Comparison of ENCODE assay signal across 18 cellular contexts in genomic region chrX:20740443-20740842, GRCh38.
DNase-seq lines count a peak whose midpoint lies in the region; ATAC-seq, FAIRE-seq and TF ChIP-seq lines count a peak whose summit lies in the region.
"Had no signal": no experiment of that assay in that cellular context is flagged by ENCODE, and none has a peak within 500 bp of the region (broad histone marks: within the 10 kb centered on the region; RNA-seq: fewer than 3 reads in every experiment).

No MANE protein-coding gene starts in this region.

- H3K4me2 ChIP-seq in H9 (ENCODE audit: insufficient read depth, insufficient read length, low read length) (no peak overlapping the region), astrocyte (ENCODE audit: low read length) (no peak overlapping the region), mesendoderm (ENCODE audit: low read length) (no peak overlapping the region)
- H3K4me2 ChIP-seq: A549, SK-N-SH had no signal

- H3K9ac ChIP-seq in H9 (ENCODE audit: extremely low read depth, insufficient read length, low read length) (no peak overlapping the region), astrocyte (ENCODE audit: low read length) (no peak overlapping the region), mesendoderm (ENCODE audit: low read length) (no peak overlapping the region)
- H3K9ac ChIP-seq: SK-N-SH had no signal

- H4K20me1 ChIP-seq in H9 (ENCODE audit: control insufficient read depth, insufficient read depth, insufficient read length): no peaks in the 10 kb centered on the region
- H4K20me1 ChIP-seq in astrocyte (ENCODE audit: insufficient read depth, low read length): no peaks in the 10 kb centered on the region

- H2AK5ac ChIP-seq in H9 (ENCODE audit: insufficient read length, low read length) (no peak overlapping the region), mesendoderm (ENCODE audit: low read length) (no peak overlapping the region)

- H3K4ac ChIP-seq in H9 (ENCODE audit: low read depth, low read length): no peak overlapping the region
- no peak overlapping the region for H3K4ac ChIP-seq in mesendoderm (ENCODE audit: low read depth, low read length)

- no peak overlapping the region for H3K18ac ChIP-seq in H9 (ENCODE audit: insufficient read length, low read depth, low read length)
- H3K18ac ChIP-seq in mesendoderm (ENCODE audit: low read length): no peak overlapping the region

- H3K9me3 Mint-ChIP-seq in H9 (peaks cover 0 to 35% of the 10 kb centered on the region in 2 experiments; a peak in 3 of 5 replicates), astrocyte (ENCODE audit: unreplicated experiment) (no peaks in the 10 kb centered on the region)
- H3K9me3 Mint-ChIP-seq in activated CD4-positive, alpha-beta memory T cell treated with anti-CD3 and anti-CD28 coated beads for 36 hours: no peaks in the 10 kb centered on the region

- H3K79me2 ChIP-seq in H9 (ENCODE audit: insufficient read depth, low read length) (no peaks in the 10 kb centered on the region), astrocyte (ENCODE audit: insufficient read depth, low read length) (no peaks in the 10 kb centered on the region), mesendoderm (ENCODE audit: control insufficient read depth, insufficient read depth, low read length) (no peaks in the 10 kb centered on the region)

- DNase-seq in NCI-H82 (lab: John Stamatoyannopoulos, UW): peak; percentile 5
- DNase-seq in NCI-H82 treated with DMSO at 0.1 percent for 48 hours (lab: John Stamatoyannopoulos, UW; ENCODE audit: unreplicated experiment): no peak
- DNase-seq in H9: no peak
- no peak for DNase-seq in astrocyte (ENCODE audit: low read depth)
- peak; percentile 22 for DNase-seq in mesendoderm
- no peak for DNase-seq in effector memory CD4-positive, alpha-beta T cell
- DNase-seq in activated CD4-positive, alpha-beta memory T cell treated with anti-CD3 and anti-CD28 coated beads for 36 hours: no peak
- DNase-seq: C1 segment of cervical spinal cord, MM.1S, NCI-H1092, NCI-H1694, NCI-H2081 treated with DMSO at 0.1 percent for 48 hours, NCI-H226, NCI-H524 treated with DMSO at 0.1 percent for 48 hours, SHP77, SK-N-SH had no signal

- peaks cover 5 to 9% of the 10 kb centered on the region in 2 experiments; a peak in 3 of 4 replicates for H3K4me1 Mint-ChIP-seq in H9
- no peaks in the 10 kb centered on the region for H3K4me1 Mint-ChIP-seq in astrocyte (ENCODE audit: low read depth, unreplicated experiment)
- no peaks in the 10 kb centered on the region for H3K4me1 Mint-ChIP-seq in activated CD4-positive, alpha-beta memory T cell treated with anti-CD3 and anti-CD28 coated beads for 36 hours (ENCODE audit: low read depth)

- H3K27ac ChIP-seq in H9 (ENCODE audit: insufficient read length, low read depth, low read length) (no peak overlapping the region), astrocyte (ENCODE audit: low read depth, low read length) (no peak overlapping the region), mesendoderm (ENCODE audit: low read depth, low read length) (no peak overlapping the region)
- no peak overlapping the region for H3K27ac ChIP-seq in effector memory CD4-positive, alpha-beta T cell (ENCODE audit: insufficient read depth, low read length, poor library complexity, severe bottlenecking)
- H3K27ac ChIP-seq: A549 had no signal

- no peak overlapping the region for H4K5ac ChIP-seq in H9 (ENCODE audit: insufficient read length, low read depth, low read length)
- H4K5ac ChIP-seq in mesendoderm (ENCODE audit: low read length): no peak overlapping the region

- TF ChIP-seq CTCF in H9 (conservative IDR thresholded peaks at IDR 0.05) (peak; percentile 72), astrocyte (IDR thresholded peaks at IDR 0.05; ENCODE audit: insufficient read depth, low read depth, low read length) (no peak)

- CTCF ChIA-PET in activated CD4-positive, alpha-beta memory T cell treated with anti-CD3 and anti-CD28 coated beads for 36 hours (lab: Charles Lee): no interaction called here

- H3K36me3 Mint-ChIP-seq in H9 (ENCODE audit: insufficient read depth in 1 of 3, low read depth in 3 of 3): no peaks in the 10 kb centered on the region; a peak in 1 of 7 replicates
- H3K36me3 Mint-ChIP-seq in astrocyte (ENCODE audit: low read depth, unreplicated experiment): no peaks in the 10 kb centered on the region
- H3K36me3 Mint-ChIP-seq in activated CD4-positive, alpha-beta memory T cell treated with anti-CD3 and anti-CD28 coated beads for 36 hours: no peaks in the 10 kb centered on the region

- no peak for ATAC-seq in GM19463 (IDR thresholded peaks at IDR 0.05; ENCODE audit: unreplicated experiment)
- ATAC-seq: A549 had no signal

- H2BK5ac ChIP-seq in H9 (ENCODE audit: insufficient read length, low read length) (no peak overlapping the region), mesendoderm (ENCODE audit: low read length) (no peak overlapping the region)

- H3K4me3 ChIP-seq in astrocyte (ENCODE audit: insufficient read depth, low read depth, low read length): no peak overlapping the region
- H3K4me3 ChIP-seq in mesendoderm (ENCODE audit: low read length): no peak overlapping the region
- no peak overlapping the region for H3K4me3 ChIP-seq in effector memory CD4-positive, alpha-beta T cell (ENCODE audit: insufficient read depth, low read depth, low read length, poor library complexity, severe bottlenecking)
- H3K4me3 ChIP-seq: A549 had no signal

- H3K27me3 ChIP-seq in H9 (ENCODE audit: insufficient read depth, low read length): no peaks in the 10 kb centered on the region
- H3K27me3 ChIP-seq in astrocyte (ENCODE audit: insufficient read depth, low read length): no peaks in the 10 kb centered on the region
- no peaks in the 10 kb centered on the region for H3K27me3 ChIP-seq in mesendoderm (ENCODE audit: insufficient read depth, low read length, poor library complexity)
- no peaks in the 10 kb centered on the region for H3K27me3 ChIP-seq in effector memory CD4-positive, alpha-beta T cell (replicated peaks; ENCODE audit: control insufficient read depth, insufficient read depth, low read length, poor library complexity, severe bottlenecking)

- POLR2A ChIA-PET in activated CD4-positive, alpha-beta memory T cell treated with anti-CD3 and anti-CD28 coated beads for 36 hours (lab: Charles Lee): no interaction called here

- intact Hi-C loops in activated CD4-positive, alpha-beta memory T cell treated with anti-CD3 and anti-CD28 coated beads for 36 hours (cut with micrococcal nuclease): no loop called here

- no peak overlapping the region for H4K91ac ChIP-seq in H9 (ENCODE audit: insufficient read length, low read depth, low read length)

- FAIRE-seq in astrocyte (lab: Jason Lieb, UNC): peak; percentile 49

- H3K79me1 ChIP-seq in H9 (ENCODE audit: insufficient read depth, low read depth, low read length, poor library complexity, severe bottlenecking): no peaks in the 10 kb centered on the region
- no peaks in the 10 kb centered on the region for H3K79me1 ChIP-seq in mesendoderm (ENCODE audit: low read length)

- H2AFZ ChIP-seq in H9 (ENCODE audit: low read length) (no peak overlapping the region), astrocyte (ENCODE audit: low read depth, low read length) (no peak overlapping the region)

- H3K27ac Mint-ChIP-seq in H9: no peak overlapping the region
- H3K27ac Mint-ChIP-seq in astrocyte (ENCODE audit: unreplicated experiment): no peak overlapping the region
- H3K27ac Mint-ChIP-seq in activated CD4-positive, alpha-beta memory T cell treated with anti-CD3 and anti-CD28 coated beads for 36 hours: no peak overlapping the region

- H4K8ac ChIP-seq in H9 (replicated peaks; ENCODE audit: insufficient read length, low read depth, low read length) (no peak overlapping the region), mesendoderm (ENCODE audit: low read depth, low read length) (no peak overlapping the region)

- H3K23me2 ChIP-seq in H9 (ENCODE audit: insufficient read length, low read depth, low read length, poor library complexity, severe bottlenecking): no peaks in the 10 kb centered on the region

- H3K23ac ChIP-seq in H9 (ENCODE audit: insufficient read length, low read depth, low read length) (no peak overlapping the region), mesendoderm (ENCODE audit: low read length) (no peak overlapping the region)

- no peak overlapping the region for H3T11ph ChIP-seq in H9 (ENCODE audit: low read length)

- no peak overlapping the region for H2BK120ac ChIP-seq in H9 (ENCODE audit: low read depth, low read length, poor library complexity, severe bottlenecking)
- H2BK120ac ChIP-seq in mesendoderm (ENCODE audit: low read depth, low read length): no peak overlapping the region

- no peak overlapping the region for H3K14ac ChIP-seq in H9 (ENCODE audit: insufficient read depth, low read length)

- H2BK15ac ChIP-seq in H9 (ENCODE audit: low read depth, low read length) (no peak overlapping the region), mesendoderm (replicated peaks; ENCODE audit: low read depth) (no peak overlapping the region)

- H3K36me3 ChIP-seq in astrocyte (ENCODE audit: insufficient read depth, low read length) (no peaks in the 10 kb centered on the region), mesendoderm (ENCODE audit: control insufficient read depth, insufficient read depth, low read length) (no peaks in the 10 kb centered on the region)
- no peaks in the 10 kb centered on the region for H3K36me3 ChIP-seq in effector memory CD4-positive, alpha-beta T cell (ENCODE audit: control insufficient read depth, insufficient read depth, low read length)

- H3K4me1 ChIP-seq in H9 (ENCODE audit: insufficient read depth, low read length) (no peaks in the 10 kb centered on the region), astrocyte (ENCODE audit: insufficient read depth, low read length) (no peaks in the 10 kb centered on the region), mesendoderm (ENCODE audit: control insufficient read depth, low read depth, low read length) (no peaks in the 10 kb centered on the region)
- no peaks in the 10 kb centered on the region for H3K4me1 ChIP-seq in effector memory CD4-positive, alpha-beta T cell (ENCODE audit: control insufficient read depth, insufficient read depth, low read length, poor library complexity, severe bottlenecking)

- peaks cover 27% of the 10 kb centered on the region for H3K9me3 ChIP-seq in H9 (ENCODE audit: control insufficient read depth, low read depth, low read length)
- no peaks in the 10 kb centered on the region for H3K9me3 ChIP-seq in astrocyte (ENCODE audit: insufficient read depth, low read depth, low read length)
- no peaks in the 10 kb centered on the region for H3K9me3 ChIP-seq in effector memory CD4-positive, alpha-beta T cell (ENCODE audit: control insufficient read depth, low read length)
- H3K9me3 ChIP-seq: A549, SK-N-SH had no signal

- no peak overlapping the region for H3K56ac ChIP-seq in H9 (ENCODE audit: insufficient read length, low read depth, low read length)
- no peak overlapping the region for H3K56ac ChIP-seq in mesendoderm (ENCODE audit: low read length)

- H2BK20ac ChIP-seq in H9 (ENCODE audit: low read depth, low read length, poor library complexity, severe bottlenecking): no peak overlapping the region

- WGBS in H9 (ENCODE audit: extremely low coverage, insufficient read length, low lambda C conversion rate): no CpG with 5 or more reads among the region's 1 CpG
- WGBS in mesendoderm (ENCODE audit: extremely low coverage, insufficient coverage, low lambda C conversion rate): no CpG with 5 or more reads among the region's 1 CpG

- H3K4me3 Mint-ChIP-seq in H9: no peak overlapping the region
- no peak overlapping the region for H3K4me3 Mint-ChIP-seq in astrocyte (ENCODE audit: unreplicated experiment)
- H3K4me3 Mint-ChIP-seq in activated CD4-positive, alpha-beta memory T cell treated with anti-CD3 and anti-CD28 coated beads for 36 hours: no peak overlapping the region

- H2BK12ac ChIP-seq in H9 (ENCODE audit: insufficient read length, low read depth, low read length): no peak overlapping the region

- H3K27me3 Mint-ChIP-seq in H9 (ENCODE audit: low read depth): no peaks in the 10 kb centered on the region
- H3K27me3 Mint-ChIP-seq in astrocyte (ENCODE audit: low read depth, unreplicated experiment): no peaks in the 10 kb centered on the region
- H3K27me3 Mint-ChIP-seq in activated CD4-positive, alpha-beta memory T cell treated with anti-CD3 and anti-CD28 coated beads for 36 hours: peaks cover 5% of the 10 kb centered on the region

Comparison
In these comparisons a context has a peak if more than half of its experiments do, and no peak if none do; other contexts are left out.
1. DNase-seq: peak in NCI-H82 (single experiment) and mesendoderm (single experiment); none in NCI-H82 treated with DMSO at 0.1 percent for 48 hours (single experiment), H9 (single experiment), astrocyte (single experiment), effector memory CD4-positive, alpha-beta T cell (0 of 3) and activated CD4-positive, alpha-beta memory T cell treated with anti-CD3 and anti-CD28 coated beads for 36 hours (single experiment).